ENCODE assay signal across 20 cellular contexts in genomic region chr13:88097541-88097940, GRCh38.
"Had no signal": no experiment of that assay in that cellular context is flagged by ENCODE, and none has a peak within 500 bp of the region (broad histone marks: within the 10 kb centered on the region; RNA-seq: fewer than 3 reads in every experiment).

No MANE protein-coding gene starts in this region.

- H3K27me3 ChIP-seq: cardiac muscle cell, esophagus muscularis mucosa, gastroesophageal sphincter, heart left ventricle, spleen, thyroid gland had no signal

- H3K27ac ChIP-seq: cardiac muscle cell, esophagus muscularis mucosa, gastroesophageal sphincter, heart left ventricle, left ventricle myocardium inferior, spleen, thyroid gland, WERI-Rb-1 had no signal

- H3K4me3 ChIP-seq: cardiac muscle cell, esophagus muscularis mucosa, gastroesophageal sphincter, heart left ventricle, left ventricle myocardium inferior, spleen, thyroid gland had no signal

- ATAC-seq: gastroesophageal sphincter, heart left ventricle had no signal

- DNase-seq: activated CD4-positive, alpha-beta T cell treated with anti-CD3 and anti-CD28 coated beads for 1 hour; activated CD4-positive, alpha-beta T cell treated with anti-CD3 and anti-CD28 coated beads, Interleukin-2, amount 50 U/mL, for 48 hours; activated gamma-delta T cell treated with Interleukin-2 at 50 U/mL for 16 hours; amniotic stem cell; effector CD8-positive, alpha-beta T cell; heart left ventricle; kidney; left ventricle myocardium inferior; mammary epithelial cell; midbrain; nephron progenitor cell; retina; spleen; stimulated activated naive CD4-positive, alpha-beta T cell; T-helper 9 cell; thyroid gland; WERI-Rb-1 had no signal

- H3K36me3 ChIP-seq: cardiac muscle cell, esophagus muscularis mucosa, gastroesophageal sphincter, heart left ventricle, left ventricle myocardium inferior, spleen, thyroid gland, WERI-Rb-1 had no signal

- H3K9me3 ChIP-seq: gastroesophageal sphincter, thyroid gland had no signal
